Comparison of ENCODE assay signal across 8 cellular contexts in the genomic region with DNA sequence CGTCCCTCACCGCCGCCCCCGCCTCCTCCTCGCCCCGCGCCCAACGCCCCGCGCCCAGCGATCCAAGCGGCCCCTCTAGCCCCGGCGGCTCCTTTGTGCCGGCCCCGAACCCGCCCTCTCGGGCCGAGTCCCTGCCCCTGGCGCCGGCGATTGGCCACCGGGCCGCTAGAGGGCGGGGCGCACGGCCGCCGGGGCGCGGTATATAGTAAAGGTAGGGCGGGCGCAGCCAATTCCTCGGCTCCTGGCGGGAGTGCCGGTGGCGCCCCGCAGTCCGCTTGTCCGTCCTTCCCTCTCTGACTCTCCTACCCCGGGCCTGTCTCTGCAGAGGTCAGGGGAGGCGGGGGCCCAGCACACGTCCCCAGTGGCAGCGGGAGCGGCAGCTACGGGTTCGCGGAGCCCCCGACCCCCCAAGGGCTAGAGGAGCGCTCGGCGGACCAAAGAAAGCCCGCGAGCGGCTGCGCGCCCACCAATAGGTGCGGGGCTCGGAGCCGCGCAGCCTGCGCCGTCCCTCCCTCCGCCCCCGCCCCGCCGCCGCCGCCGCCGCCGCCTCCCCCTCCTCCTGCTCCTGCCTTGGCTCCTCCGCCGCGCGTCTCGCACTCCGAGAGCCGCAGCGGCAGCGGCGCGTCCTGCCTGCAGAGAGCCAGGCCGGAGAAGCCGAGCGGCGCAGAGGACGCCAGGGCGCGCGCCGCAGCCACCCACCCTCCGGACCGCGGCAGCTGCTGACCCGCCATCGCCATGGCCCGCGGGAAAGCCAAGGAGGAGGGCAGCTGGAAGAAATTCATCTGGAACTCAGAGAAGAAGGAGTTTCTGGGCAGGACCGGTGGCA. TPM values are rescaled to one million over a fixed set of nuclear protein-coding genes. Genes with fewer than 3 reads are reported as not detected.
A peak's percentile ranks its signal among the peaks of the same experiment; 100 is the strongest.
DNase-seq lines count a peak whose midpoint lies in the region; ATAC-seq and TF ChIP-seq lines count a peak whose summit lies in the region.

A gene (plus strand): TSS at position 596 of the 826 bp plus-strand sequence. CDS start 140 bp downstream, at position 736.

- 1% methylated on average over 66 to 91 of the region's 100 CpGs for WGBS in heart right ventricle, 2 donors
- WGBS in upper lobe of left lung, 2 donors = 0 to 4% methylated on average over 6 to 10 of the region's 100 CpGs

- DNase-seq in NCI-H128 (lab: John Stamatoyannopoulos, UW; ENCODE audit: unreplicated experiment) = peak; percentile 91
- DNase-seq in SW480 (ENCODE audit: low spot score) = peak; percentile 87
- peak; percentile 92 for DNase-seq in adipocyte (ENCODE audit: low read depth)
- DNase-seq in heart right ventricle = peak; percentile 80 to 89
- DNase-seq in posterior cingulate gyrus = peak; percentile 80 to 99 (median 90)
- peak; percentile 88 to 98 for DNase-seq in upper lobe of left lung

- peaks cover 18% of the 10 kb centered on the region for H3K4me1 ChIP-seq in adipocyte (ENCODE audit: control insufficient read depth, insufficient read depth, low read length)
- H3K4me1 ChIP-seq in heart right ventricle = peaks cover 0 to 63% (median 28%) of the 10 kb centered on the region in 9 donors
- H3K4me1 ChIP-seq in upper lobe of left lung = peaks cover 25 to 42% (median 34%) of the 10 kb centered on the region in 4 donors

- H3K9me3 ChIP-seq in adipocyte (ENCODE audit: control insufficient read depth, low read length) (no peaks in the 10 kb centered on the region), heart right ventricle (no peaks in the 10 kb centered on the region), upper lobe of left lung (no peaks in the 10 kb centered on the region)

- peak within 1 kb of the TSS; percentile 86 to 98 (median 94) for H3K27ac ChIP-seq in heart right ventricle
- peak within 1 kb of the TSS; percentile 86 to 95 (median 92) for H3K27ac ChIP-seq in upper lobe of left lung

- H3K36me3 ChIP-seq in adipocyte (ENCODE audit: control insufficient read depth, insufficient read depth, low read length, severe bottlenecking) (peaks cover under 1% of the 10 kb centered on the region), heart right ventricle (peaks cover 0 to 1% (median 0%) of the 10 kb centered on the region in 9 donors), upper lobe of left lung (no peaks in the 10 kb centered on the region)

- H3K27me3 ChIP-seq in adipocyte (replicated peaks; ENCODE audit: control insufficient read depth, insufficient read depth, low read length) (no peaks in the 10 kb centered on the region), heart right ventricle (peaks cover 0 to 12% (median 0%) of the 10 kb centered on the region in 7 donors), upper lobe of left lung (peaks cover 0 to 4% (median 0%) of the 10 kb centered on the region in 4 donors)

- TF ChIP-seq EP300 in upper lobe of left lung (IDR thresholded peaks at IDR 0.05) = peak in 1 of 4 donors; percentile 12

- H3K4me3 ChIP-seq in GM12875 (ENCODE audit: low read depth, low read length) = peak within 1 kb of the TSS; percentile 83
- peak within 1 kb of the TSS; percentile 88 for H3K4me3 ChIP-seq in adipocyte (ENCODE audit: low read length)
- peak within 1 kb of the TSS; percentile 66 to 98 (median 91) for H3K4me3 ChIP-seq in heart right ventricle
- H3K4me3 ChIP-seq in upper lobe of left lung = peak within 1 kb of the TSS; percentile 65 to 87 (median 74)

- TF ChIP-seq POLR2A in upper lobe of left lung (IDR thresholded peaks at IDR 0.05) = peak; percentile 70 to 98 (median 98)

- TF ChIP-seq CTCF in GM12875 (IDR thresholded peaks at IDR 0.05; ENCODE audit: borderline replicate concordance, insufficient read depth, low read depth, low read length) = 0 out of 2 replicates have a peak, but pooled peaks have one; percentile 21
- peak; percentile 44 to 80 (median 66) for TF ChIP-seq CTCF in heart right ventricle (IDR thresholded peaks at IDR 0.05)
- peak; percentile 55 to 90 (median 81) for TF ChIP-seq CTCF in upper lobe of left lung (IDR thresholded peaks at IDR 0.05)

- intact Hi-C loops in heart right ventricle (cut with DNase I) = loop anchor here in 7 of 10 donors (5.0 to 10.0 kb wide), 14 partner anchors 86 to 499 kb away; a partner anchor contains a TSS
- intact Hi-C loops in posterior cingulate gyrus (cut with DNase I) = loop anchor here (5.0 kb wide), 2 partner anchors 144 to 469 kb away; no protein-coding TSS in a partner anchor

- ATAC-seq in HG02678 (IDR thresholded peaks at IDR 0.05; ENCODE audit: unreplicated experiment) (peak; percentile 85), heart right ventricle (peak; percentile 76 to 91 (median 86)), upper lobe of left lung (ENCODE audit: low FRiP score in 2 of 2) (peak; percentile 90 to 93)

- peak within 1 kb of the TSS; percentile 83 for H3K9ac ChIP-seq in adipocyte (ENCODE audit: low read length)

RNA-seq across cellular contexts. Expression of the gene that starts here (rescaled TPM):
- total RNA-seq in heart right ventricle (100 to 1,000 TPM; 245 to 472 (median 272) TPM), upper lobe of left lung (100 to 1,000 TPM in 5 of 6 donors, 10 to 100 TPM in 1; 31.4 to 309 (median 172) TPM)
- 100 to 1,000 TPM; 137 to 215 TPM for polyA plus RNA-seq in heart right ventricle

Comparison
In these comparisons a context has a peak if more than half of its experiments do, and no peak if none do; other contexts are left out.
1. Peak in every context shown above with its lines: DNase-seq, ATAC-seq, H3K4me3 ChIP-seq and H3K27ac ChIP-seq.
2. CTCF ChIP-seq: peak in every context shown above with its lines; median percentile 81 in upper lobe of left lung; 66 in heart right ventricle; 21 in GM12875.